In the genomic region with DNA sequence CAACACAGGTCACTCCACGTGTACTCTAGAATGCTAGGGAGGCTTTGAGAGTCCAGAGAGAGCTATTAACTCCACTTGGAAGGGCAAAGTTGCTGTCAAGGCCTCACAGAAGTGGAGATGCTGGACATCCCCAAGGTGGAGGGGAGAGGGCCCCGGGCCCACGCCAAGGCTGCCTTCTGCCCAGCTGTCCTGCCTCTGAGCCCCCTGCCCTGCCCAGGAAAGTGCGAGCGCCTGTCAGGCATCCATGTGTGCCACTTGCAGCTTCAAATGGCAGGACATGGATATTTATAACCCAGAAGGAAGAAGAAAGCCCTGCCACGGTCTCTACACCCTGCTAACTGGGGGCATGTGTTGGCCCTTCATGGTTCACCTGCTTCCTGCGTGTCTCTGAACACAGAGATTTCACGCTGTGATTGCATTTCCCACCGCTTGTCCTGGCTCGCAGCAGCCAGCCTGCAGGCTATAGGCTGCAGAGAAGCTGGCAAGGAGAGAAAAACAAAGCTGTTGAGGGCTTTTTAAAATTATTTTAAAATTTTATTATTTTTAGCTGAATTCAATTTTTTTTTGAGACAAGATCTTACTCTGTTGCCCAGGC, we compare ENCODE assay signal across 28 cellular contexts. TPM values are rescaled to one million over a fixed set of nuclear protein-coding genes. Genes with fewer than 3 reads are reported as not detected.
DNase-seq lines count a peak whose midpoint lies in the region; ATAC-seq and TF ChIP-seq lines count a peak whose summit lies in the region.
"Had no signal": no experiment of that assay in that cellular context is flagged by ENCODE, and none has a peak within 500 bp of the region (broad histone marks: within the 10 kb centered on the region; RNA-seq: fewer than 3 reads in every experiment).

No MANE protein-coding gene starts in this region.

- H3F3A ChIP-seq in SK-N-SH (replicated peaks; ENCODE audit: insufficient read depth), result no peaks in the 10 kb centered on the region
- no peaks in the 10 kb centered on the region for H3F3A ChIP-seq in neural progenitor cell (ENCODE audit: low read depth)

- no peak overlapping the region for H2AFZ ChIP-seq in SK-N-SH (ENCODE audit: low read depth)
- H2AFZ ChIP-seq in neural progenitor cell (replicated peaks), result no peak overlapping the region
- H2AFZ ChIP-seq: PC-9 had no signal

- TF ChIP-seq CTCF in SK-N-SH (IDR thresholded peaks at IDR 0.05) (no peak), neural progenitor cell (IDR thresholded peaks at IDR 0.05) (no peak), tibial artery (IDR thresholded peaks at IDR 0.05) (no peak)

- no peaks in the 10 kb centered on the region for H3K36me3 ChIP-seq in SK-N-SH (replicated peaks in 1 of 2; ENCODE audit: control insufficient read depth in 1 of 2, insufficient read depth in 2 of 2, low read length in 1 of 2)
- no peaks in the 10 kb centered on the region for H3K36me3 ChIP-seq in SJCRH30
- no peaks in the 10 kb centered on the region for H3K36me3 ChIP-seq in neural progenitor cell
- H3K36me3 ChIP-seq in tibial artery, result peaks cover 11 to 42% (median 36%) of the 10 kb centered on the region in 3 donors
- H3K36me3 ChIP-seq: cardiac muscle cell had no signal

- no peaks in the 10 kb centered on the region for H3K9me3 Mint-ChIP-seq in neural progenitor cell
- H3K9me3 Mint-ChIP-seq: activated naive CD8-positive, alpha-beta T cell treated with anti-CD3 and anti-CD28 coated beads, Interleukin-2, amount 50 U/mL, for 24 hours; activated T-cell treated with anti-CD3 and anti-CD28 coated beads, Interleukin-2, amount 50 U/mL, for 4 hours; CD4-positive, alpha-beta memory T cell; naive thymus-derived CD4-positive, alpha-beta T cell; T-helper 2 cell treated with Interferon-gamma antibody and Interleukin-4, amounts not matched to agents 5 μg/mL and 100 μg/mL, for 36 hours had no signal

- H3K79me2 ChIP-seq in SK-N-SH (ENCODE audit: insufficient read depth), result no peaks in the 10 kb centered on the region
- H3K79me2 ChIP-seq in neural progenitor cell (ENCODE audit: low read depth), result no peaks in the 10 kb centered on the region

- peaks cover 26% of the 10 kb centered on the region for H3K4me1 Mint-ChIP-seq in neural progenitor cell
- H3K4me1 Mint-ChIP-seq: mesothelial cell of epicardium had no signal

- no peak for TF ChIP-seq RAD21 in SK-N-SH (IDR thresholded peaks at IDR 0.05; ENCODE audit: low read length)

- H3K27me3 ChIP-seq in SK-N-SH (ENCODE audit: insufficient read depth), result no peaks in the 10 kb centered on the region
- no peaks in the 10 kb centered on the region for H3K27me3 ChIP-seq in SJCRH30
- H3K27me3 ChIP-seq in neural progenitor cell, result no peaks in the 10 kb centered on the region
- H3K27me3 ChIP-seq in tibial artery, result no peaks in the 10 kb centered on the region
- H3K27me3 ChIP-seq: cardiac muscle cell, suprapubic skin had no signal

- no peaks in the 10 kb centered on the region for H4K20me1 ChIP-seq in SK-N-SH (ENCODE audit: insufficient read depth)
- no peaks in the 10 kb centered on the region for H4K20me1 ChIP-seq in neural progenitor cell (ENCODE audit: low read depth)

- POLR2A ChIA-PET in SK-N-SH (lab: Yijun Ruan, JAX), result interaction anchor here (0.6 to 1.7 kb wide), 3 partner anchors 17 to 56 kb away, joined by 3 to 8 read pairs (median 3); a partner anchor contains a TSS

- no peak overlapping the region for H3K4me3 Mint-ChIP-seq in neural progenitor cell
- H3K4me3 Mint-ChIP-seq: activated naive CD8-positive, alpha-beta T cell treated with anti-CD3 and anti-CD28 coated beads, Interleukin-2, amount 50 U/mL, for 24 hours; activated T-cell treated with anti-CD3 and anti-CD28 coated beads, Interleukin-2, amount 50 U/mL, for 4 hours; mesothelial cell of epicardium; T-helper 2 cell treated with Interferon-gamma antibody and Interleukin-4, amounts not matched to agents 5 μg/mL and 100 μg/mL, for 36 hours had no signal

- intact Hi-C loops in tibial artery (cut with DNase I; ENCODE audit: low total_unique reads), result no loop called here

- no peak overlapping the region; a peak in 1 of 4 replicates for H3K27ac ChIP-seq in SK-N-SH (ENCODE audit: low read depth in 2 of 2, low read length in 1 of 2)
- 0 out of 2 replicates have a peak overlapping the region, but pooled peaks have one; percentile 21 for H3K27ac ChIP-seq in SJCRH30
- H3K27ac ChIP-seq in neural progenitor cell, result no peak overlapping the region
- H3K27ac ChIP-seq in tibial artery, result no peak overlapping the region
- H3K27ac ChIP-seq: cardiac muscle cell, coronary artery, epithelial cell of prostate, PC-9, suprapubic skin had no signal

- H3K9me2 ChIP-seq in SK-N-SH, result no peaks in the 10 kb centered on the region

- ATAC-seq in SK-N-SH treated with all-trans-retinoic acid at 6 μM for 48 hours (no peak), HG02763 (IDR thresholded peaks at IDR 0.05; ENCODE audit: unreplicated experiment) (no peak)
- ATAC-seq: activated naive CD8-positive, alpha-beta T cell treated with anti-CD3 and anti-CD28 coated beads, Interleukin-2, amount 50 U/mL, for 24 hours; activated T-cell treated with anti-CD3 and anti-CD28 coated beads, Interleukin-2, amount 50 U/mL, for 4 hours; naive thymus-derived CD4-positive, alpha-beta T cell had no signal

- TF ChIP-seq EP300 in SK-N-SH (IDR thresholded peaks at IDR 0.05; ENCODE audit: borderline replicate concordance in 1 of 2, low read depth in 1 of 2, low read length in 1 of 2), result no peak

- no peak overlapping the region for H3K4me3 ChIP-seq in SK-N-SH (ENCODE audit: low read depth in 2 of 2, low read length in 1 of 2)
- no peak overlapping the region for H3K4me3 ChIP-seq in SJCRH30
- no peak overlapping the region for H3K4me3 ChIP-seq in neural progenitor cell
- no peak overlapping the region for H3K4me3 ChIP-seq in tibial artery
- H3K4me3 ChIP-seq: cardiac muscle cell, coronary artery, PC-9, suprapubic skin had no signal

- CTCF ChIA-PET in SK-N-SH (lab: Yijun Ruan, JAX), result interaction anchor here (0.8 to 2.1 kb wide), 6 partner anchors 11 to 198 kb away, joined by 3 to 10 read pairs (median 4); a partner anchor contains a TSS

- peaks cover 4% of the 10 kb centered on the region for H3K36me3 Mint-ChIP-seq in neural progenitor cell
- H3K36me3 Mint-ChIP-seq: mesothelial cell of epicardium had no signal

- DNase-seq in SK-N-SH (peak; percentile 56), D341Med (ENCODE audit: low spot score) (peak; percentile 26), SJCRH30 (peak in 1 of 2 experiments; percentile 52), neural progenitor cell (ENCODE audit: low spot score) (no peak), DMS114 treated with DMSO at 0.1 percent for 48 hours (lab: John Stamatoyannopoulos, UW; ENCODE audit: unreplicated experiment) (no peak), tibial artery (no peak)
- DNase-seq: 8988T; activated CD4-positive, CD25-positive, alpha-beta regulatory T cell treated with anti-CD3 and anti-CD28 coated beads, Interleukin-2, amount 50 U/mL, for 72 hours; activated gamma-delta T cell treated with Interleukin-2 at 50 U/mL for 16 hours; activated naive CD8-positive, alpha-beta T cell treated with anti-CD3 and anti-CD28 coated beads, Interleukin-2, amount 50 U/mL, for 24 hours; activated T-cell treated with anti-CD3 and anti-CD28 coated beads, Interleukin-2, amount 50 U/mL, for 4 hours; CD4-positive, alpha-beta memory T cell; DMS 273 treated with DMSO at 0.1 percent for 48 hours; effector CD8-positive, alpha-beta T cell; NCI-H1105; NCI-H187; NCI-H510A treated with DMSO at 0.1 percent for 48 hours; PC-9; stimulated activated naive CD4-positive, alpha-beta T cell had no signal

- H3K27ac Mint-ChIP-seq in neural progenitor cell, result peak overlapping the region; percentile 15
- H3K27ac Mint-ChIP-seq: activated naive CD8-positive, alpha-beta T cell treated with anti-CD3 and anti-CD28 coated beads, Interleukin-2, amount 50 U/mL, for 24 hours; mesothelial cell of epicardium; T-helper 2 cell treated with Interferon-gamma antibody and Interleukin-4, amounts not matched to agents 5 μg/mL and 100 μg/mL, for 36 hours had no signal

- no peak overlapping the region for H3K4me2 ChIP-seq in SK-N-SH
- H3K4me2 ChIP-seq in neural progenitor cell, result no peak overlapping the region
- H3K4me2 ChIP-seq: PC-9 had no signal

- no peaks in the 10 kb centered on the region for H3K9me3 ChIP-seq in SK-N-SH
- H3K9me3 ChIP-seq in SJCRH30 (replicated peaks), result no peaks in the 10 kb centered on the region
- no peaks in the 10 kb centered on the region for H3K9me3 ChIP-seq in neural progenitor cell (ENCODE audit: low read depth)
- H3K9me3 ChIP-seq in tibial artery, result no peaks in the 10 kb centered on the region
- H3K9me3 ChIP-seq: suprapubic skin had no signal

- H3K9ac ChIP-seq in SK-N-SH (no peak overlapping the region), neural progenitor cell (no peak overlapping the region)

- H3K4me1 ChIP-seq in SK-N-SH (ENCODE audit: control insufficient read depth in 1 of 2, insufficient read depth in 2 of 2, low read depth in 1 of 2, low read length in 1 of 2) (peaks cover 0 to 12% of the 10 kb centered on the region in 2 experiments; a peak in 1 of 4 replicates), SJCRH30 (no peaks in the 10 kb centered on the region; the same call in 1 of the 2 replicates), neural progenitor cell (no peaks in the 10 kb centered on the region), tibial artery (no peaks in the 10 kb centered on the region)
- H3K4me1 ChIP-seq: suprapubic skin had no signal

- H3K27me3 Mint-ChIP-seq in neural progenitor cell (ENCODE audit: insufficient read depth, low read depth), result peaks cover 2% of the 10 kb centered on the region
- H3K27me3 Mint-ChIP-seq: activated naive CD8-positive, alpha-beta T cell treated with anti-CD3 and anti-CD28 coated beads, Interleukin-2, amount 50 U/mL, for 24 hours; CD4-positive, alpha-beta memory T cell had no signal

- WGBS in SK-N-SH (ENCODE audit: low lambda C conversion rate), result 87% methylated on average over 8 of the region's 10 CpGs

TF ChIP-seq in SK-N-SH, 30 proteins besides CTCF, POLR2A, EP300 and RAD21 (continues in another document):
- no peak for TF ChIP-seq MEF2A (IDR thresholded peaks at IDR 0.05; ENCODE audit: borderline replicate concordance, low read depth)
- TF ChIP-seq FOSL2 (IDR thresholded peaks at IDR 0.05; ENCODE audit: borderline replicate concordance, low read depth), result no peak
- peak; percentile 44; the same call in 1 of the 2 replicates for TF ChIP-seq GATA2 (CRISPR knock-in tag; IDR thresholded peaks at IDR 0.05)

TF ChIP-seq in SK-N-SH treated with all-trans-retinoic acid at 6 μM for 48 hours, 23 proteins besides CTCF, POLR2A, EP300 and RAD21 (continues in another document):
- TF ChIP-seq GLIS3 (CRISPR knock-in tag; IDR thresholded peaks at IDR 0.05) (no peak), TOX (CRISPR knock-in tag; IDR thresholded peaks at IDR 0.05; ENCODE audit: borderline replicate concordance) (no peak), ARNTL (CRISPR knock-in tag; IDR thresholded peaks at IDR 0.05; ENCODE audit: borderline replicate concordance, low read depth) (no peak), ZFP30 (CRISPR knock-in tag; IDR thresholded peaks at IDR 0.05) (no peak)

RNA-seq across cellular contexts. Expression of a gene that starts 17.0 kb away (rescaled TPM):
- 7.2 and 8.6 TPM in 2 replicates for polyA plus RNA-seq in SK-N-SH (2012; rRNA removed)
- 3.2 and 4.5 TPM in 2 replicates for polyA plus RNA-seq in SK-N-SH (2012; cell fraction: cytosol; rRNA removed)
- polyA plus RNA-seq in SK-N-SH (2012; cell fraction: nucleus; rRNA removed), result 23.7 and 25.9 TPM in 2 replicates
- total RNA-seq in SJCRH30 (2014; rRNA removed; shearing (Covaris generic)), result 5.0 and 5.6 TPM in 2 replicates
- total RNA-seq in neural progenitor cell (ENCODE audit: low replicate concordance), result 6.1 and 7.1 TPM in 2 replicates

Comparison
In these comparisons a context has a peak if more than half of its experiments do, and no peak if none do; other contexts are left out.
1. DNase-seq: peak in SK-N-SH (single experiment) and D341Med (single experiment); none in neural progenitor cell (single experiment), DMS114 treated with DMSO at 0.1 percent for 48 hours (single experiment) and tibial artery (0 of 2).